17 cellular contexts compared by ENCODE assay signal in the genomic region with DNA sequence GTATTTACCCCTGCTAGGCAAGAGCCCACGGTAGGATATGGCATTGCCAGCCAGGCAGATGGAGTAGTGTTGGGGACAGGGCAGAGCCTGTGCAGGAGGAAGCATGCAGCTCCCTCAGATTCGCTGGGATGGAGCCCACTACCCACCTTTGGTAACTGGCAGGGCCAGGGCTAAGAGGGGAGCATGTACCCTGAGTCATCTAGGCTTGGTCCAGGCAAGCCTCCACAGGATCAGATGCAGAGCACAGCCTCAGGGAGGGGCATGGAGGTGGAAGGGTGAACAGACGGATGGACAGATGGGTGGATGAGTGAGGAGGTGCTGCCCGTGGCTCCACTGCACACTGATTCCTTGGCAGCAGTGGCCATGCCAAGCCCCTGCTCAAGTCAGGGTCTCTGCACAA. TPM values are rescaled to one million over a fixed set of nuclear protein-coding genes. Genes with fewer than 3 reads are reported as not detected.
A peak's percentile ranks its signal among the peaks of the same experiment; 100 is the strongest.
DNase-seq lines count a peak whose midpoint lies in the region; ATAC-seq lines count a peak whose summit lies in the region.
"Had no signal": no experiment of that assay in that cellular context is flagged by ENCODE, and none has a peak within 500 bp of the region (broad histone marks: within the 10 kb centered on the region; RNA-seq: fewer than 3 reads in every experiment).

No MANE protein-coding gene starts in this region.

- H3K9ac ChIP-seq in trophoblast cell (ENCODE audit: low read length) = peak overlapping the region; percentile 68

- DNase-seq in NCI-H1694 (lab: John Stamatoyannopoulos, UW) = peak; percentile 85
- peak; percentile 53 for DNase-seq in NCI-H524 treated with DMSO at 0.1 percent for 48 hours (lab: John Stamatoyannopoulos, UW)
- DNase-seq in trophoblast cell = no peak
- DNase-seq in dermis blood vessel endothelial cell = no peak
- DNase-seq: CD4-positive, alpha-beta memory T cell; DMS79 treated with DMSO at 0.1 percent for 48 hours; H7; KBM-7; NCI-H1048; NCI-H1436 treated with DMSO at 0.1 percent for 48 hours; NCI-H2081 treated with DMSO at 0.1 percent for 48 hours; NCI-H2227 treated with DMSO at 0.1 percent for 48 hours; PC-9 had no signal

- H2BK5ac ChIP-seq in trophoblast cell (ENCODE audit: low read depth, low read length, poor library complexity) = no peak overlapping the region

- no peak overlapping the region for H4K91ac ChIP-seq in trophoblast cell (ENCODE audit: low read depth, low read length)

- peaks cover 0 to 19% of the 10 kb centered on the region in 2 donors for H3K4me1 ChIP-seq in esophagus (ENCODE audit: control insufficient read depth in 2 of 2, insufficient read depth in 2 of 2, low read length in 1 of 2)
- H3K4me1 ChIP-seq in trophoblast cell (ENCODE audit: control insufficient read depth in 1 of 2, insufficient read depth in 2 of 2, low read length in 2 of 2) = no peaks in the 10 kb centered on the region

- no peaks in the 10 kb centered on the region for H3K9me3 ChIP-seq in esophagus (ENCODE audit: control insufficient read depth in 2 of 2, insufficient read depth in 1 of 2, low read depth in 1 of 2, low read length in 1 of 2)
- H3K9me3 ChIP-seq in trophoblast cell (ENCODE audit: insufficient read depth, low read depth, low read length) = peaks cover 5% of the 10 kb centered on the region

- 50 to 75% methylated on average over 4 of the region's 4 CpGs for WGBS in esophagus, 2 donors
- no CpG with 5 or more reads among the region's 4 CpGs for WGBS in trophoblast cell (ENCODE audit: extremely low coverage, insufficient coverage, insufficient read length)

- H3K4ac ChIP-seq in trophoblast cell (ENCODE audit: low read depth, low read length) = no peak overlapping the region

- no peak overlapping the region for H2BK120ac ChIP-seq in trophoblast cell (ENCODE audit: insufficient read depth, low read length, poor library complexity)

- no peak overlapping the region for H4K12ac ChIP-seq in trophoblast cell (ENCODE audit: low read depth, low read length)

- H3K4me2 ChIP-seq in trophoblast cell (ENCODE audit: low read length) = no peak overlapping the region
- H3K4me2 ChIP-seq: PC-9 had no signal

- no peak overlapping the region for H4K8ac ChIP-seq in trophoblast cell (ENCODE audit: low read depth, low read length)

- H3K14ac ChIP-seq in trophoblast cell (ENCODE audit: low read length) = no peak overlapping the region

- no peaks in the 10 kb centered on the region for H3K27me3 ChIP-seq in esophagus (ENCODE audit: control insufficient read depth in 1 of 2, insufficient read depth in 2 of 2, low read length in 2 of 2)
- no peaks in the 10 kb centered on the region for H3K27me3 ChIP-seq in trophoblast cell (ENCODE audit: insufficient read depth, low read length)

- H3K4me3 ChIP-seq in esophagus (ENCODE audit: low read depth in 1 of 2, low read length in 2 of 2) = no peak overlapping the region
- H3K4me3 ChIP-seq in trophoblast cell (ENCODE audit: low read depth, low read length) = no peak overlapping the region
- H3K4me3 ChIP-seq: PC-9 had no signal

- no peak overlapping the region for H3K18ac ChIP-seq in trophoblast cell (ENCODE audit: low read length)

- H3K27ac ChIP-seq in esophagus (ENCODE audit: low read depth in 2 of 2, low read length in 1 of 2) (peak overlapping the region; percentile 81 to 87), trophoblast cell (ENCODE audit: low read depth, low read length) (no peak overlapping the region)
- H3K27ac ChIP-seq: PC-9 had no signal

- H3K79me1 ChIP-seq in trophoblast cell (ENCODE audit: low read length) = no peaks in the 10 kb centered on the region

- H2AK5ac ChIP-seq in trophoblast cell (ENCODE audit: low read length) = no peak overlapping the region

- no peak overlapping the region for H2BK12ac ChIP-seq in trophoblast cell (ENCODE audit: low read length)

- H3K79me2 ChIP-seq in trophoblast cell (ENCODE audit: control insufficient read depth, insufficient read depth, low read length, poor library complexity) = no peaks in the 10 kb centered on the region

- H3K23ac ChIP-seq in trophoblast cell (ENCODE audit: low read length) = no peak overlapping the region

- H2AFZ ChIP-seq in trophoblast cell (ENCODE audit: insufficient read depth, low read length, poor library complexity) = no peak overlapping the region
- H2AFZ ChIP-seq: PC-9 had no signal

- no peak for ATAC-seq in HG02642 (IDR thresholded peaks at IDR 0.05; ENCODE audit: poor library complexity, unreplicated experiment)
- no peak for ATAC-seq in HG03571 (IDR thresholded peaks at IDR 0.05; ENCODE audit: unreplicated experiment)
- ATAC-seq: Right ventricle myocardium inferior had no signal

- H3K36me3 ChIP-seq in esophagus (ENCODE audit: control insufficient read depth in 2 of 2, insufficient read depth in 2 of 2, low read length in 1 of 2) = peaks cover 0 to 17% of the 10 kb centered on the region in 2 donors
- H3K36me3 ChIP-seq in trophoblast cell (ENCODE audit: control insufficient read depth in 1 of 2, insufficient read depth in 2 of 2, low read length in 2 of 2) = peaks cover 0 to 2% of the 10 kb centered on the region in 2 experiments

RNA-seq across cellular contexts. Expression of a gene that starts 33.0 kb away (rescaled TPM):
- 10 to 100 TPM; 83.2 to 85.1 TPM for polyA plus RNA-seq in esophagus
- 2.5 and 2.8 TPM in 2 replicates for polyA plus RNA-seq in trophoblast cell (2013)
- total RNA-seq in dermis blood vessel endothelial cell = 0.60 and 1.7 TPM in 2 replicates

Comparison
In these comparisons a context has a peak if more than half of its experiments do, and no peak if none do; other contexts are left out.
1. DNase-seq: peak in NCI-H1694 (single experiment) and NCI-H524 treated with DMSO at 0.1 percent for 48 hours (single experiment); none in trophoblast cell (0 of 2) and dermis blood vessel endothelial cell (single experiment).